ENCODE assay signal across 20 cellular contexts in genomic region chr21:40178726-40179125, GRCh38.
DNase-seq lines count a peak whose midpoint lies in the region; ATAC-seq and TF ChIP-seq lines count a peak whose summit lies in the region.
"Had no signal": no experiment of that assay in that cellular context is flagged by ENCODE, and none has a peak within 500 bp of the region (broad histone marks: within the 10 kb centered on the region; RNA-seq: fewer than 3 reads in every experiment).

No MANE protein-coding gene starts in this region.

- no peak for TF ChIP-seq CTCF in psoas muscle (IDR thresholded peaks at IDR 0.05)
- TF ChIP-seq CTCF in progenitor cell of endocrine pancreas (IDR thresholded peaks at IDR 0.05; ENCODE audit: unreplicated experiment): no peak

- peak; percentile 13 for DNase-seq in cerebellum (ENCODE audit: low spot score)
- DNase-seq in psoas muscle: no peak
- no peak for DNase-seq in Right ventricle myocardium superior
- no peak for DNase-seq in progenitor cell of endocrine pancreas (ENCODE audit: low spot score, unreplicated experiment)
- DNase-seq in AML-193 (lab: John Stamatoyannopoulos, UW): no peak
- DNase-seq: 8988T; ACHN; CD4-positive, alpha-beta memory T cell; CD4-positive, CD25-positive, alpha-beta regulatory T cell; CD8-positive, alpha-beta memory T cell; COR-L47; DMS 273 treated with DMSO at 0.1 percent for 48 hours; DMS53; DMS79; DND-41; EL; GDM1 had no signal

- H3K4me1 ChIP-seq in psoas muscle: no peaks in the 10 kb centered on the region

- H3K4me3 ChIP-seq in psoas muscle: peak overlapping the region; percentile 15
- H3K4me3 ChIP-seq: GM12878 had no signal

- H3K36me3 ChIP-seq in psoas muscle (ENCODE audit: insufficient read depth in 1 of 2, low read depth in 1 of 2): no peaks in the 10 kb centered on the region

- no peaks in the 10 kb centered on the region for H3K4me1 Mint-ChIP-seq in progenitor cell of endocrine pancreas (ENCODE audit: low read depth)
- H3K4me1 Mint-ChIP-seq: B cell; CD14-positive monocyte; CD4-positive, alpha-beta memory T cell; CD4-positive, CD25-positive, alpha-beta regulatory T cell; CD8-positive, alpha-beta memory T cell had no signal

- H3K27ac ChIP-seq in psoas muscle: no peak overlapping the region

- no peak overlapping the region for H3K4me3 Mint-ChIP-seq in progenitor cell of endocrine pancreas (ENCODE audit: low read depth)
- H3K4me3 Mint-ChIP-seq: B cell; CD14-positive monocyte; CD4-positive, alpha-beta memory T cell; CD4-positive, CD25-positive, alpha-beta regulatory T cell; CD8-positive, alpha-beta memory T cell had no signal

- H3K9me3 Mint-ChIP-seq in progenitor cell of endocrine pancreas (ENCODE audit: low read depth): peaks cover 9% of the 10 kb centered on the region

- H3K27ac Mint-ChIP-seq in progenitor cell of endocrine pancreas: no peak overlapping the region
- H3K27ac Mint-ChIP-seq: B cell; CD14-positive monocyte; CD4-positive, alpha-beta memory T cell; CD4-positive, CD25-positive, alpha-beta regulatory T cell; CD8-positive, alpha-beta memory T cell had no signal

- peaks cover 9% of the 10 kb centered on the region for H3K36me3 Mint-ChIP-seq in progenitor cell of endocrine pancreas (ENCODE audit: insufficient read depth)
- H3K36me3 Mint-ChIP-seq: CD14-positive monocyte; CD4-positive, alpha-beta memory T cell had no signal

- H3K9me3 ChIP-seq in psoas muscle: no peaks in the 10 kb centered on the region

- intact Hi-C loops in psoas muscle (cut with DNase I) (no loop called here), Right ventricle myocardium superior (cut with DNase I) (no loop called here)

- ATAC-seq in psoas muscle: no peak
- no peak for ATAC-seq in Right ventricle myocardium superior (ENCODE audit: poor library complexity)
- ATAC-seq: GM12878 had no signal

- no peaks in the 10 kb centered on the region for H3K27me3 ChIP-seq in psoas muscle (ENCODE audit: insufficient read depth in 3 of 3, low read length in 2 of 3)

- WGBS in psoas muscle, 3 donors: 20 to 31% (median 27%) methylated on average over 19 of the region's 19 CpGs

- H3K27me3 Mint-ChIP-seq in progenitor cell of endocrine pancreas: no peaks in the 10 kb centered on the region
- H3K27me3 Mint-ChIP-seq: B cell; CD4-positive, alpha-beta memory T cell; CD4-positive, CD25-positive, alpha-beta regulatory T cell; CD8-positive, alpha-beta memory T cell had no signal
